Comparison of ENCODE assay signal across 1 cellular context in genomic region chrX:153884136-153885076, GRCh38.
TF ChIP-seq lines count a peak whose summit lies in the region.

No MANE protein-coding gene starts in this region.

TF ChIP-seq in HepG2, 621 proteins besides CTCF, POLR2A, EP300 and RAD21:
- TF ChIP-seq ZNF207 (IDR thresholded peaks at IDR 0.05; ENCODE audit: borderline replicate concordance) (no peak), HNRNPL (IDR thresholded peaks at IDR 0.05; ENCODE audit: low read depth, low read length) (peak; percentile 37; the same call in 1 of the 2 replicates), STAG1 (CRISPR knock-in tag; IDR thresholded peaks at IDR 0.05) (peak; percentile 35; the same call in 1 of the 2 replicates)
- TF ChIP-seq, protein P1, sequence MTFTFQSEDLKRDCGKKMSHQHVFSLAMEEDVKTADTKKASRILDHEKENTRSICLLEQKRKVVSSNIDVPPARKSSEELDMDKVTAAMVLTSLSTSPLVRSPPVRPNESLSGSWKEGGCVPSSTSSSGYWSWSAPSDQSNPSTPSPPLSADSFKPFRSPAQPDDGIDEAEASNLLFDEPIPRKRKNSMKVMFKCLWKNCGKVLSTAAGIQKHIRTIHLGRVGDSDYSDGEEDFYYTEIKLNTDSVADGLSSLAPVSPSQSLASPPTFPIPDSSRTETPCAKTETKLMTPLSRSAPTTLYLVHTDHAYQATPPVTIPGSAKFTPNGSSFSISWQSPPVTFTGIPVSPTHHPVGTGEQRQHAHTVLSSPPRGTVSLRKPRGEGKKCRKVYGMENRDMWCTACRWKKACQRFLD (CRISPR knock-in tag; IDR thresholded peaks at IDR 0.05; ENCODE audit: borderline replicate concordance) = no peak
TF ChIP-seq in HepG2: peak in this region for 2.
